Comparison of ENCODE assay signal across 16 cellular contexts in genomic region chr13:44075113-44075512, GRCh38.
"Had no signal": no experiment of that assay in that cellular context is flagged by ENCODE, and none has a peak within 500 bp of the region (broad histone marks: within the 10 kb centered on the region; RNA-seq: fewer than 3 reads in every experiment).

No MANE protein-coding gene starts in this region.

- DNase-seq: activated CD4-positive, alpha-beta T cell treated with anti-CD3 and anti-CD28 coated beads, Interleukin-2, amount 50 U/mL, for 1 hour; activated CD4-positive, CD25-positive, alpha-beta regulatory T cell treated with anti-CD3 and anti-CD28 coated beads, Interleukin-2, amount 50 U/mL, for 72 hours; activated CD8-positive, alpha-beta memory T cell treated with anti-CD3 and anti-CD28 coated beads, Interleukin-2, amount 50 U/mL, for 4 hours; activated naive CD4-positive, alpha-beta T cell treated with anti-CD3 and anti-CD28 coated beads, Interleukin-2, amount 50 U/mL, for 16 hours; activated T-cell treated with anti-CD3 and anti-CD28 coated beads, Interleukin-2, amount 50 U/mL, for 4 hours; dorsolateral prefrontal cortex; islet precursor cell; midbrain; posterior cingulate gyrus; stimulated activated CD4-positive, alpha-beta T cell treated with anti-CD3 and anti-CD28 coated beads, Interleukin-12 subunit alpha, Interleukin-12 subunit beta, amount 100 ng/mL, for 4 hours; stimulated activated CD4-positive, alpha-beta T cell treated with anti-CD3 and anti-CD28 coated beads, Interleukin-1b, Interleukin-23, amount 100 ng/mL, for 48 hours; stimulated activated naive CD4-positive, alpha-beta T cell treated with Interleukin-2 at 50 U/mL for 16 hours; T-helper 2 cell; tibial artery had no signal

- H3K4me1 ChIP-seq: ascending aorta, breast epithelium had no signal

- H3K36me3 ChIP-seq: ascending aorta, breast epithelium, tibial artery had no signal

- H3K27me3 ChIP-seq: ascending aorta, breast epithelium, dorsolateral prefrontal cortex, tibial artery had no signal

- H3K9me3 ChIP-seq: ascending aorta had no signal

- ATAC-seq: activated T-cell treated with anti-CD3 and anti-CD28 coated beads, Interleukin-2, amount 50 U/mL, for 4 hours had no signal

- H3K4me3 ChIP-seq: ascending aorta, breast epithelium, dorsolateral prefrontal cortex, tibial artery had no signal
